Comparison of ENCODE assay signal across 8 cellular contexts in the genomic region with DNA sequence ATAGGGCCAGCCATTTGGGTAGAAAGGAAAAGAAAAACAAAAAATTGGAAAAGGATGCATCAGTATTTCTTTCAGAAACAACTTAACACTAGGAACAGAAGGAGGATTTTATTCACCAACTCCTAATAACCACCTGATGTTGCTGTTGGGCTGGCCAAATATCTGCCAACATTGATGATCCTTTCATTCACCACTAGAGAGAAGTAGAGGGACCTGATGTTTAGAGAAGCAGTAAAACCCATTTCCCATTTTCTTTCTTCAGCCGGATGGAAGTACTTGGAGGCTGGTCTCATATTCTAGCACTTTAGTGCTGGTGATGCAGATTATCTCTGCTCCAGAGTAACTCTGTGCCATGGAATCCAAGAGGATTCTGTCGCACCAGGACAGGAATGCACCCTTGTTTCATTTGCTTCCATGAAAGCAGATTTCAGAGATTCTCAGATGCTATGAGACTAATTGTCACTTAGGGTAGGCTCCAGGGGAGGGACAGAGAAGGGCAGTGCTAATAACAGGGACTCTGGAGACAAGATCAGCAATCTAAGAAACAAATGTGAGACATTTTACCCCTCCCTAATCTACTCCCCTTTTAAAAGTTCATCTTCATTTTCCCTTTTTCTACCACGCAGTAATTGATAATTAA. TPM values are rescaled to one million over a fixed set of nuclear protein-coding genes. Genes with fewer than 3 reads are reported as not detected.
DNase-seq lines count a peak whose midpoint lies in the region; ATAC-seq, FAIRE-seq and TF ChIP-seq lines count a peak whose summit lies in the region.

No MANE protein-coding gene starts in this region.

- no peak overlapping the region for H3K27ac Mint-ChIP-seq in glutamatergic neuron (ENCODE audit: unreplicated experiment)

- H3K27me3 Mint-ChIP-seq in glutamatergic neuron (ENCODE audit: unreplicated experiment), result peaks cover 13% of the 10 kb centered on the region

- H3K36me3 Mint-ChIP-seq in glutamatergic neuron (ENCODE audit: unreplicated experiment), result peaks cover 5% of the 10 kb centered on the region

- H3K9me3 ChIP-seq in gastroesophageal sphincter, result no peaks in the 10 kb centered on the region

- peaks cover 3% of the 10 kb centered on the region for H3K4me1 Mint-ChIP-seq in glutamatergic neuron (ENCODE audit: low read depth, unreplicated experiment)

- no peak for ATAC-seq in gastroesophageal sphincter

- peaks cover 0 to 18% (median 5%) of the 10 kb centered on the region in 3 donors for H3K4me1 ChIP-seq in gastroesophageal sphincter

- WGBS in gastroesophageal sphincter (ENCODE audit: low coverage in 1 of 2), 2 donors, result 39 to 40% methylated on average over 2 to 3 of the region's 3 CpGs

- H3K36me3 ChIP-seq in bronchial epithelial cell (ENCODE audit: control insufficient read depth, insufficient read depth, low read length) (no peaks in the 10 kb centered on the region), gastroesophageal sphincter (no peaks in the 10 kb centered on the region)

- H3K4me3 Mint-ChIP-seq in glutamatergic neuron (ENCODE audit: unreplicated experiment), result no peak overlapping the region

- H3K27ac ChIP-seq in gastroesophageal sphincter, result peak overlapping the region in 2 of 4 donors; percentile 98 to 99

- no peak for TF ChIP-seq POLR2A in gastroesophageal sphincter (IDR thresholded peaks at IDR 0.05)

- peaks cover 23% of the 10 kb centered on the region for H3K9me3 Mint-ChIP-seq in glutamatergic neuron (ENCODE audit: unreplicated experiment)

- FAIRE-seq in RCC 7860 (lab: Jason Lieb, UNC) (peak; percentile 10), bronchial epithelial cell (lab: Jason Lieb, UNC) (no peak)

- DNase-seq in NCI-H2171 treated with DMSO at 0.1 percent for 48 hours (lab: John Stamatoyannopoulos, UW) (peak; percentile 35), NCI-H2171 (lab: John Stamatoyannopoulos, UW) (no peak), RCC 7860 (ENCODE audit: low spot score) (peak; percentile 54), bronchial epithelial cell (ENCODE audit: low read depth) (peak; percentile 70), midbrain (lab: John Stamatoyannopoulos, UW) (peak; percentile 62), glutamatergic neuron (no peak)
- peak; percentile 84 for DNase-seq in Jurkat, Clone E6-1 (ENCODE audit: low read depth, low spot score)

- no peaks in the 10 kb centered on the region for H3K27me3 ChIP-seq in bronchial epithelial cell (ENCODE audit: control insufficient read depth, insufficient read depth, low read length)
- H3K27me3 ChIP-seq in gastroesophageal sphincter, result no peaks in the 10 kb centered on the region

- H3K4me3 ChIP-seq in Jurkat, Clone E6-1 (ENCODE audit: low read length), result no peak overlapping the region
- H3K4me3 ChIP-seq in bronchial epithelial cell (ENCODE audit: low read depth, low read length) (no peak overlapping the region), gastroesophageal sphincter (no peak overlapping the region)

- TF ChIP-seq CTCF in bronchial epithelial cell (IDR thresholded peaks at IDR 0.05; ENCODE audit: insufficient read depth, low read length, severe bottlenecking) (peak; percentile 53), glutamatergic neuron (IDR thresholded peaks at IDR 0.05; ENCODE audit: partially characterized antibody, unreplicated experiment) (no peak), gastroesophageal sphincter (IDR thresholded peaks at IDR 0.05) (peak in 2 of 4 experiments; percentile 33)

- TF ChIP-seq EP300 in gastroesophageal sphincter (IDR thresholded peaks at IDR 0.05), result no peak

RNA-seq across cellular contexts. Expression of a gene that starts 3.1 kb away (rescaled TPM):
- polyA plus RNA-seq in Jurkat, Clone E6-1 (2012; ENCODE audit: insufficient read depth, insufficient read length), result 4.2 TPM
- total RNA-seq in bronchial epithelial cell (0.13 and 0.26 TPM in 2 replicates), glutamatergic neuron (ENCODE audit: unreplicated experiment) (0.27 TPM), gastroesophageal sphincter (under 1 TPM in 3 of 4 donors, not detected in 1; 0.05 to 0.54 (median 0.19) TPM)

RNA-seq across cellular contexts. Expression of a gene that starts 3.1 kb away (rescaled TPM):
- 48.2 TPM for polyA plus RNA-seq in Jurkat, Clone E6-1 (2012; ENCODE audit: insufficient read depth, insufficient read length)
- 90.0 and 101 TPM in 2 replicates for total RNA-seq in bronchial epithelial cell
- total RNA-seq in glutamatergic neuron (ENCODE audit: unreplicated experiment), result 61.2 TPM
- total RNA-seq in gastroesophageal sphincter, result 100 to 1,000 TPM in 3 of 4 donors, 10 to 100 TPM in 1; 90.8 to 146 (median 112) TPM

RNA-seq across cellular contexts. Expression of a gene that starts 42.2 kb away (rescaled TPM):
- 30.2 TPM for polyA plus RNA-seq in Jurkat, Clone E6-1 (2012; ENCODE audit: insufficient read depth, insufficient read length)
- total RNA-seq in bronchial epithelial cell, result 63.0 and 73.7 TPM in 2 replicates
- total RNA-seq in glutamatergic neuron (ENCODE audit: unreplicated experiment), result 79.0 TPM
- total RNA-seq in gastroesophageal sphincter, result 10 to 100 TPM; 36.6 to 52.8 (median 45.8) TPM

Comparison
In these comparisons a context has a peak if more than half of its experiments do, and no peak if none do; other contexts are left out.
1. DNase-seq: peak in NCI-H2171 treated with DMSO at 0.1 percent for 48 hours (single experiment), Jurkat, Clone E6-1 (single experiment), RCC 7860 (single experiment), bronchial epithelial cell (single experiment) and midbrain (single experiment); none in NCI-H2171 (single experiment) and glutamatergic neuron (single experiment).